8 cellular contexts compared by ENCODE assay signal in the genomic region with DNA sequence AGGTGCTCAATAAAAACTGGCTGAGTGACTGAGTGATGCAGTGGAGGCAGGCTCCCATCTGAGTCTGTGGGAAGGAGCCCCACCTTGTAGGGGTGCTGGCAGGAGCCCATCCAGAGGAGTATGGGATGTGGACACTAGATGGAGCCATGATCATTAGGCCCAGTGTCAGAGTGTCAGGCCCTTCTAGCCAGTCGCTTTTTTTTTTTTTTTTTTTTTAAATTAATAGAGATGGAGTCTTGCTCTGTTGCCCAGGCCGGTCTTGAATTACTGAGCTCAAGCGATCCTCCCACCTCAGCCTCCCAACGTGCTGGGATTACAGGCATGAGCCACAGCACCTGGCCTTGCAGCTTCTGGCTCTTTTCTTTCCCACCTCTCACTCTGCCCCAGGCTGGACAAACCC.
A peak's percentile ranks its signal among the peaks of the same experiment; 100 is the strongest.
DNase-seq lines count a peak whose midpoint lies in the region; ATAC-seq lines count a peak whose summit lies in the region.

No MANE protein-coding gene starts in this region.

- ATAC-seq in HG02610 (IDR thresholded peaks at IDR 0.05; ENCODE audit: unreplicated experiment) = peak; percentile 76

- in situ Hi-C loops in T47D (cut with HindIII; ENCODE audit: low pct_unique_long_range_greater_than_20kb, low sequenced_read_pairs) = no loop called here

- DNase-seq in NCI-H187 (lab: John Stamatoyannopoulos, UW) = peak; percentile 12 to 31
- DNase-seq in NCI-H187 treated with DMSO at 0.1 percent for 48 hours (lab: John Stamatoyannopoulos, UW) = no peak
- peak; percentile 73 for DNase-seq in NCI-H1694 (lab: John Stamatoyannopoulos, UW)
- DNase-seq in T-helper 9 cell = peak; percentile 20
- DNase-seq in T47D (ENCODE audit: low read depth in 1 of 2, low spot score in 1 of 2) = peak; percentile 86 to 91
- DNase-seq in iPS-NIHi11 (ENCODE audit: low spot score) = peak; percentile 86
- DNase-seq in stimulated activated CD4-positive, alpha-beta T cell treated with anti-CD3 and anti-CD28 coated beads, Interleukin-2, amount 100 ng/mL, for 24 hours = peak; percentile 46 to 48
